22 cellular contexts compared by ENCODE assay signal in genomic region chr10:121732676-121733445, GRCh38.
DNase-seq lines count a peak whose midpoint lies in the region; ATAC-seq and TF ChIP-seq lines count a peak whose summit lies in the region.
"Had no signal": no experiment of that assay in that cellular context is flagged by ENCODE, and none has a peak within 500 bp of the region (broad histone marks: within the 10 kb centered on the region; RNA-seq: fewer than 3 reads in every experiment).

No MANE protein-coding gene starts in this region.

- no peak overlapping the region for H3K18ac ChIP-seq in H9 (ENCODE audit: insufficient read length, low read depth, low read length)

- no peak overlapping the region for H3K4me2 ChIP-seq in H9 (ENCODE audit: insufficient read depth, insufficient read length, low read length)
- peak overlapping the region; percentile 6 for H3K4me2 ChIP-seq in neural cell (ENCODE audit: low read length)

- H3K27me3 ChIP-seq in H9 (ENCODE audit: insufficient read depth, low read length), result no peaks in the 10 kb centered on the region
- no peaks in the 10 kb centered on the region for H3K27me3 ChIP-seq in endodermal cell (ENCODE audit: control insufficient read depth, insufficient read depth, low read length, poor library complexity, severe bottlenecking)
- peaks cover 8% of the 10 kb centered on the region for H3K27me3 ChIP-seq in neural cell (ENCODE audit: insufficient read depth, low read depth, low read length)
- H3K27me3 ChIP-seq in transverse colon, result peaks cover 13% of the 10 kb centered on the region
- H3K27me3 ChIP-seq: brain microvascular endothelial cell had no signal

- TF ChIP-seq CTCF in H9 (conservative IDR thresholded peaks at IDR 0.05) (no peak), endodermal cell (conservative IDR thresholded peaks at IDR 0.05) (no peak), neural cell (IDR thresholded peaks at IDR 0.05; ENCODE audit: poor library complexity, severe bottlenecking) (no peak), transverse colon (IDR thresholded peaks at IDR 0.05) (no peak)

- H3K9me3 ChIP-seq in H9 (ENCODE audit: control insufficient read depth, low read depth, low read length) (no peaks in the 10 kb centered on the region), endodermal cell (ENCODE audit: control insufficient read depth, low read length) (no peaks in the 10 kb centered on the region), neural cell (ENCODE audit: low read length) (no peaks in the 10 kb centered on the region), transverse colon (no peaks in the 10 kb centered on the region)

- H3K36me3 ChIP-seq in endodermal cell (ENCODE audit: control insufficient read depth, insufficient read depth, low read length), result no peaks in the 10 kb centered on the region
- no peaks in the 10 kb centered on the region for H3K36me3 ChIP-seq in neural cell (ENCODE audit: insufficient read depth, low read length)
- H3K36me3 ChIP-seq in transverse colon, result no peaks in the 10 kb centered on the region
- H3K36me3 ChIP-seq: brain microvascular endothelial cell had no signal

- no peak for ATAC-seq in HG03342 (IDR thresholded peaks at IDR 0.05; ENCODE audit: unreplicated experiment)
- ATAC-seq: activated CD4-positive, CD25-positive, alpha-beta regulatory T cell treated with anti-CD3 and anti-CD28 coated beads, Interleukin-2, amount 50 U/mL, for 24 hours; HCT116; left colon; SK-N-SH treated with all-trans-retinoic acid at 6 μM for 48 hours had no signal

- intact Hi-C loops in transverse colon (cut with DNase I; ENCODE audit: low total_unique reads), result loop anchor here (10.0 kb wide), 1 partner anchor 108 kb away; no protein-coding TSS in a partner anchor

- H3K56ac ChIP-seq in H9 (ENCODE audit: insufficient read length, low read depth, low read length), result no peak overlapping the region

- peak; percentile 79 for DNase-seq in H9
- DNase-seq in NCI-H2171 treated with DMSO at 0.1 percent for 48 hours (lab: John Stamatoyannopoulos, UW), result peak; percentile 84
- peak; percentile 93 for DNase-seq in endodermal cell
- no peak for DNase-seq in transverse colon
- DNase-seq in NCI-H748 treated with DMSO at 0.1 percent for 48 hours (lab: John Stamatoyannopoulos, UW), result no peak
- DNase-seq in stimulated activated naive CD4-positive, alpha-beta T cell treated with Interleukin-2 at 50 U/mL for 16 hours (lab: John Stamatoyannopoulos, UW), result no peak
- DNase-seq: activated CD8-positive, alpha-beta memory T cell treated with anti-CD3 and anti-CD28 coated beads for 24 hours; activated naive CD8-positive, alpha-beta T cell treated with anti-CD3 and anti-CD28 coated beads, Interleukin-2, amount 10 ng/mL, durations not matched to agents 7 days and 5 days; AML-193; brain microvascular endothelial cell; Calu3; left colon; MM.1S; nephron progenitor cell; stimulated activated CD4-positive, alpha-beta T cell treated with anti-CD3 and anti-CD28 coated beads, Interleukin-4, amount 100 ng/mL, for 4 hours; T1000 had no signal

- no peak for TF ChIP-seq POLR2A in transverse colon (IDR thresholded peaks at IDR 0.05)

- H3K36me3 Mint-ChIP-seq in H9 (ENCODE audit: insufficient read depth in 1 of 3, low read depth in 3 of 3) (no peaks in the 10 kb centered on the region), endodermal cell (ENCODE audit: low read depth) (no peaks in the 10 kb centered on the region)
- H3K36me3 Mint-ChIP-seq: activated naive CD8-positive, alpha-beta T cell treated with anti-CD3 and anti-CD28 coated beads, Interleukin-2, amount 10 ng/mL, durations not matched to agents 7 days and 5 days had no signal

- H2AK5ac ChIP-seq in H9 (ENCODE audit: insufficient read length, low read length), result no peak overlapping the region

- no peak overlapping the region for H2BK120ac ChIP-seq in H9 (ENCODE audit: low read depth, low read length, poor library complexity, severe bottlenecking)

- H3K4me3 ChIP-seq in endodermal cell (ENCODE audit: low read length) (no peak overlapping the region), neural cell (ENCODE audit: low read length) (peak overlapping the region; percentile 21), transverse colon (no peak overlapping the region)
- H3K4me3 ChIP-seq: coronary artery had no signal

- no peaks in the 10 kb centered on the region for H3F3A ChIP-seq in neural cell (ENCODE audit: insufficient read depth, low read length, poor library complexity, severe bottlenecking)

- no peak overlapping the region for H3K23ac ChIP-seq in H9 (ENCODE audit: insufficient read length, low read depth, low read length)

- H3K4me3 Mint-ChIP-seq in H9, result peak overlapping the region in 1 of 2 experiments; percentile 49; a peak in 2 of 5 replicates
- H3K4me3 Mint-ChIP-seq in endodermal cell, result peak overlapping the region; percentile 19
- H3K4me3 Mint-ChIP-seq: activated naive CD8-positive, alpha-beta T cell treated with anti-CD3 and anti-CD28 coated beads, Interleukin-2, amount 10 ng/mL, durations not matched to agents 7 days and 5 days; nephron progenitor cell had no signal

- H3K27me3 Mint-ChIP-seq in H9 (ENCODE audit: low read depth), result peaks cover 2% of the 10 kb centered on the region; the same call in 1 of the 2 replicates
- peaks cover 2% of the 10 kb centered on the region for H3K27me3 Mint-ChIP-seq in endodermal cell (ENCODE audit: insufficient read depth)

- H3K14ac ChIP-seq in H9 (ENCODE audit: insufficient read depth, low read length), result no peak overlapping the region

- in situ Hi-C loops in transverse colon (cut with MboI; ENCODE audit: low pct_ligation_motif_present in 1 of 4, low pct_unique_long_range_greater_than_20kb in 1 of 4, low sequenced_read_pairs in 3 of 4), result loop anchor here in 3 of 4 donors (5.0 to 10.0 kb wide), 3 partner anchors 788 to 798 kb away; no protein-coding TSS in a partner anchor

- no peaks in the 10 kb centered on the region for H3K79me1 ChIP-seq in H9 (ENCODE audit: insufficient read depth, low read depth, low read length, poor library complexity, severe bottlenecking)

- no peak overlapping the region for H2BK15ac ChIP-seq in H9 (ENCODE audit: low read depth, low read length)

- no peak overlapping the region for H3K27ac ChIP-seq in H9 (ENCODE audit: insufficient read length, low read depth, low read length)
- no peak overlapping the region for H3K27ac ChIP-seq in endodermal cell (ENCODE audit: low read depth, low read length)
- peak overlapping the region; percentile 81 for H3K27ac ChIP-seq in neural cell (ENCODE audit: low read length)
- no peak overlapping the region for H3K27ac ChIP-seq in transverse colon
- H3K27ac ChIP-seq: brain microvascular endothelial cell, coronary artery had no signal

- H3K4me1 Mint-ChIP-seq in H9 (peaks cover 33 to 35% of the 10 kb centered on the region in 2 experiments), endodermal cell (peaks cover 18% of the 10 kb centered on the region)

- no peaks in the 10 kb centered on the region for H3K23me2 ChIP-seq in H9 (ENCODE audit: insufficient read length, low read depth, low read length, poor library complexity, severe bottlenecking)

- H3K27ac Mint-ChIP-seq in H9 (peak overlapping the region in 2 of 3 experiments; percentile 24 to 86; a peak in 2 of 7 replicates), endodermal cell (no peak overlapping the region)
- H3K27ac Mint-ChIP-seq: activated naive CD8-positive, alpha-beta T cell treated with anti-CD3 and anti-CD28 coated beads, Interleukin-2, amount 10 ng/mL, durations not matched to agents 7 days and 5 days; nephron progenitor cell had no signal

- H3T11ph ChIP-seq in H9 (ENCODE audit: low read length), result no peak overlapping the region

- H3K9me3 Mint-ChIP-seq in H9 (no peaks in the 10 kb centered on the region; a peak in 2 of 5 replicates), endodermal cell (no peaks in the 10 kb centered on the region)
- H3K9me3 Mint-ChIP-seq: activated naive CD8-positive, alpha-beta T cell treated with anti-CD3 and anti-CD28 coated beads, Interleukin-2, amount 10 ng/mL, durations not matched to agents 7 days and 5 days; nephron progenitor cell had no signal

- no peak overlapping the region for H2BK20ac ChIP-seq in H9 (ENCODE audit: low read depth, low read length, poor library complexity, severe bottlenecking)

- WGBS in H9 (ENCODE audit: extremely low coverage, insufficient read length, low lambda C conversion rate), result no CpG with 5 or more reads among the region's 16 CpGs
- WGBS in endodermal cell (ENCODE audit: insufficient coverage in 1 of 2, insufficient read length in 1 of 2), 2 experiments, result 62 to 89% methylated on average over 9 to 16 of the region's 16 CpGs
- WGBS in transverse colon (ENCODE audit: low coverage in 1 of 2), 2 donors, result 80 to 82% methylated on average over 11 to 16 of the region's 16 CpGs

- TF ChIP-seq RAD21 in neural cell (conservative IDR thresholded peaks at IDR 0.05), result no peak

- H3K9ac ChIP-seq in H9 (ENCODE audit: extremely low read depth, insufficient read length, low read length) (no peak overlapping the region), endodermal cell (ENCODE audit: extremely low read depth, low read length, poor library complexity, severe bottlenecking) (no peak overlapping the region), neural cell (ENCODE audit: low read length) (peak overlapping the region; percentile 42)

- no peak overlapping the region for H2BK12ac ChIP-seq in H9 (ENCODE audit: insufficient read length, low read depth, low read length)

- H3K79me2 ChIP-seq in H9 (ENCODE audit: insufficient read depth, low read length) (no peaks in the 10 kb centered on the region), neural cell (replicated peaks; ENCODE audit: insufficient read depth, low read length) (no peaks in the 10 kb centered on the region)

- H2AFZ ChIP-seq in H9 (ENCODE audit: low read length), result no peak overlapping the region
- no peak overlapping the region for H2AFZ ChIP-seq in neural cell (ENCODE audit: low read depth, low read length)

- no peak overlapping the region for H2BK5ac ChIP-seq in H9 (ENCODE audit: insufficient read length, low read length)

- TF ChIP-seq EP300 in neural cell (conservative IDR thresholded peaks at IDR 0.05; ENCODE audit: poor library complexity, severe bottlenecking) (peak; percentile 56), transverse colon (IDR thresholded peaks at IDR 0.05; ENCODE audit: low read depth) (no peak)

- no peak overlapping the region for H3K4ac ChIP-seq in H9 (ENCODE audit: low read depth, low read length)

- H4K5ac ChIP-seq in H9 (ENCODE audit: insufficient read length, low read depth, low read length), result no peak overlapping the region

- H4K20me1 ChIP-seq in H9 (ENCODE audit: control insufficient read depth, insufficient read depth, insufficient read length) (no peaks in the 10 kb centered on the region), neural cell (ENCODE audit: insufficient read depth) (no peaks in the 10 kb centered on the region)

- H4K91ac ChIP-seq in H9 (ENCODE audit: insufficient read length, low read depth, low read length), result no peak overlapping the region

- no peak overlapping the region for H4K8ac ChIP-seq in H9 (replicated peaks; ENCODE audit: insufficient read length, low read depth, low read length)

- H3K4me1 ChIP-seq in H9 (ENCODE audit: insufficient read depth, low read length), result peaks cover 11% of the 10 kb centered on the region; the same call in 1 of the 2 replicates
- H3K4me1 ChIP-seq in endodermal cell (ENCODE audit: control insufficient read depth, insufficient read depth, low read length), result peaks cover 4% of the 10 kb centered on the region
- peaks cover 0 to 3% (median 1%) of the 10 kb centered on the region in 4 donors for H3K4me1 ChIP-seq in transverse colon

- H3K9me2 ChIP-seq in neural cell (ENCODE audit: insufficient read depth, low read length), result no peaks in the 10 kb centered on the region

Comparison
In these comparisons a context has a peak if more than half of its experiments do, and no peak if none do; other contexts are left out.
1. DNase-seq: peak in H9 (single experiment), NCI-H2171 treated with DMSO at 0.1 percent for 48 hours (single experiment) and endodermal cell (single experiment); none in transverse colon (single experiment), NCI-H748 treated with DMSO at 0.1 percent for 48 hours (single experiment) and stimulated activated naive CD4-positive, alpha-beta T cell treated with Interleukin-2 at 50 U/mL for 16 hours (single experiment).